ENCODE assay signal across 13 cellular contexts in genomic region chr3:145182196-145182911, GRCh38.
DNase-seq lines count a peak whose midpoint lies in the region; ATAC-seq, FAIRE-seq and TF ChIP-seq lines count a peak whose summit lies in the region.
"Had no signal": no experiment of that assay in that cellular context is flagged by ENCODE, and none has a peak within 500 bp of the region (broad histone marks: within the 10 kb centered on the region; RNA-seq: fewer than 3 reads in every experiment).

No MANE protein-coding gene starts in this region.

- peak overlapping the region; percentile 55 for H3K9ac ChIP-seq in SK-N-MC (ENCODE audit: insufficient read length)
- H3K9ac ChIP-seq in stomach smooth muscle (ENCODE audit: low read length in 2 of 2) = no peak overlapping the region

- peak; percentile 64 for FAIRE-seq in GM19239 (lab: Jason Lieb, UNC)

- no peak for ATAC-seq in GM19328 (IDR thresholded peaks at IDR 0.05; ENCODE audit: unreplicated experiment)

- H3K4me1 Mint-ChIP-seq in T-helper 2 cell treated with Interferon-gamma antibody and Interleukin-4, amounts not matched to agents 5 μg/mL and 100 μg/mL, for 36 hours (ENCODE audit: low read depth) = no peaks in the 10 kb centered on the region

- no peaks in the 10 kb centered on the region for H3K36me3 Mint-ChIP-seq in T-helper 2 cell treated with Interferon-gamma antibody and Interleukin-4, amounts not matched to agents 5 μg/mL and 100 μg/mL, for 36 hours (ENCODE audit: low read depth)
- H3K36me3 Mint-ChIP-seq: brain had no signal

- peaks cover 6% of the 10 kb centered on the region for H3K4me1 ChIP-seq in stomach smooth muscle (ENCODE audit: control insufficient read depth, insufficient read depth, low read length)

- no peak overlapping the region for H3K4me3 Mint-ChIP-seq in T-helper 2 cell treated with Interferon-gamma antibody and Interleukin-4, amounts not matched to agents 5 μg/mL and 100 μg/mL, for 36 hours
- H3K4me3 Mint-ChIP-seq: brain had no signal

- no peak for TF ChIP-seq CTCF in fibroblast of villous mesenchyme (IDR thresholded peaks at IDR 0.05; ENCODE audit: insufficient read depth, low read depth, low read length)

- no peaks in the 10 kb centered on the region for H3K27me3 ChIP-seq in stomach smooth muscle (ENCODE audit: control insufficient read depth in 1 of 2, insufficient read depth in 2 of 2, low read length in 2 of 2)

- no peak overlapping the region for H3K27ac Mint-ChIP-seq in T-helper 2 cell treated with Interferon-gamma antibody and Interleukin-4, amounts not matched to agents 5 μg/mL and 100 μg/mL, for 36 hours
- H3K27ac Mint-ChIP-seq: brain had no signal

- peak overlapping the region; percentile 54 for H3K4me3 ChIP-seq in SK-N-MC
- peak overlapping the region; percentile 28 for H3K4me3 ChIP-seq in fibroblast of villous mesenchyme (ENCODE audit: low read depth, low read length)
- peak overlapping the region; percentile 44 to 50 for H3K4me3 ChIP-seq in stomach smooth muscle (ENCODE audit: low read length in 2 of 2)

- H3K36me3 ChIP-seq in SK-N-MC (ENCODE audit: insufficient read depth, low read length) (no peaks in the 10 kb centered on the region), stomach smooth muscle (ENCODE audit: control insufficient read depth in 2 of 2, insufficient read depth in 2 of 2, low read length in 2 of 2) (no peaks in the 10 kb centered on the region)

- H3K27ac ChIP-seq in SK-N-MC (peak overlapping the region; percentile 49), stomach smooth muscle (ENCODE audit: low read length) (no peak overlapping the region)

- no peaks in the 10 kb centered on the region for H3K9me3 Mint-ChIP-seq in T-helper 2 cell treated with Interferon-gamma antibody and Interleukin-4, amounts not matched to agents 5 μg/mL and 100 μg/mL, for 36 hours
- H3K9me3 Mint-ChIP-seq: brain had no signal

- no peak for DNase-seq in GM19239 (ENCODE audit: insufficient read length, low spot score)
- DNase-seq in SK-N-MC (ENCODE audit: low read depth, low spot score) = no peak
- DNase-seq in fibroblast of villous mesenchyme (ENCODE audit: low read depth) = peak; percentile 48
- no peak for DNase-seq in GM19238 (ENCODE audit: insufficient read length, low spot score)
- DNase-seq in T-helper 2 cell treated with Interferon-gamma antibody and Interleukin-4, amounts not matched to agents 5 μg/mL and 100 μg/mL, for 36 hours (ENCODE audit: low spot score) = no peak
- DNase-seq: activated CD4-positive, alpha-beta T cell treated with anti-CD3 and anti-CD28 coated beads for 48 hours; KBM-7; NCI-H2081; substantia nigra; T-helper 1 cell had no signal

- no peaks in the 10 kb centered on the region for H3K27me3 Mint-ChIP-seq in T-helper 2 cell treated with Interferon-gamma antibody and Interleukin-4, amounts not matched to agents 5 μg/mL and 100 μg/mL, for 36 hours (ENCODE audit: low read depth)

- no peaks in the 10 kb centered on the region for H3K9me3 ChIP-seq in SK-N-MC (ENCODE audit: low read depth, low read length)
- no peaks in the 10 kb centered on the region for H3K9me3 ChIP-seq in stomach smooth muscle (ENCODE audit: control insufficient read depth in 2 of 2, low read length in 2 of 2)
